In genomic region chr1:206698990-206699586, GRCh38 we compare ENCODE assay signal across 13 cellular contexts. TPM values are rescaled to one million over a fixed set of nuclear protein-coding genes. Genes with fewer than 3 reads are reported as not detected.
DNase-seq lines count a peak whose midpoint lies in the region; ATAC-seq and TF ChIP-seq lines count a peak whose summit lies in the region.
"Had no signal": no experiment of that assay in that cellular context is flagged by ENCODE, and none has a peak within 500 bp of the region (broad histone marks: within the 10 kb centered on the region; RNA-seq: fewer than 3 reads in every experiment).

No MANE protein-coding gene starts in this region.

- H3K9me3 ChIP-seq in heart right ventricle (no peaks in the 10 kb centered on the region), upper lobe of right lung (no peaks in the 10 kb centered on the region)
- H3K9me3 ChIP-seq: BE2C had no signal

- no peaks in the 10 kb centered on the region for H3K27me3 Mint-ChIP-seq in activated CD4-positive, alpha-beta memory T cell treated with anti-CD3 and anti-CD28 coated beads for 36 hours
- no peaks in the 10 kb centered on the region for H3K27me3 Mint-ChIP-seq in memory B cell
- H3K27me3 Mint-ChIP-seq: activated CD8-positive, alpha-beta memory T cell treated with anti-CD3 and anti-CD28 coated beads, Interleukin-2, amount 10 ng/mL, durations not matched to agents 7 days and 5 days had no signal

- H3K27ac Mint-ChIP-seq in activated CD4-positive, alpha-beta memory T cell treated with anti-CD3 and anti-CD28 coated beads for 36 hours = peak overlapping the region; percentile 30
- H3K27ac Mint-ChIP-seq in memory B cell = peak overlapping the region; percentile 54
- H3K27ac Mint-ChIP-seq: activated CD8-positive, alpha-beta memory T cell treated with anti-CD3 and anti-CD28 coated beads, Interleukin-2, amount 10 ng/mL, durations not matched to agents 7 days and 5 days had no signal

- CTCF ChIA-PET in activated CD4-positive, alpha-beta memory T cell treated with anti-CD3 and anti-CD28 coated beads for 36 hours (lab: Charles Lee) = interaction anchor here (3.5 kb wide), 1 partner anchor 27 kb away, joined by 14 read pairs; no protein-coding TSS in a partner anchor

- WGBS in heart right ventricle, 2 donors = 70 to 76% methylated on average over 7 of the region's 7 CpGs

- H3K36me3 ChIP-seq in heart right ventricle = peaks cover 0 to 21% (median 0%) of the 10 kb centered on the region in 9 donors
- H3K36me3 ChIP-seq in upper lobe of right lung = peaks cover 5% of the 10 kb centered on the region
- H3K36me3 ChIP-seq: BE2C had no signal

- peaks cover 14% of the 10 kb centered on the region for H3K36me3 Mint-ChIP-seq in activated CD4-positive, alpha-beta memory T cell treated with anti-CD3 and anti-CD28 coated beads for 36 hours
- H3K36me3 Mint-ChIP-seq in memory B cell = peaks cover 20% of the 10 kb centered on the region

- H3K4me1 ChIP-seq in heart right ventricle (peaks cover 33 to 100% (median 98%) of the 10 kb centered on the region in 9 donors), upper lobe of right lung (peaks cover 48% of the 10 kb centered on the region)

- no peaks in the 10 kb centered on the region for H3K9me3 Mint-ChIP-seq in activated CD4-positive, alpha-beta memory T cell treated with anti-CD3 and anti-CD28 coated beads for 36 hours
- H3K9me3 Mint-ChIP-seq in memory B cell = no peaks in the 10 kb centered on the region

- no peak for DNase-seq in heart right ventricle
- no peak for DNase-seq in cardiac septum (ENCODE audit: low spot score)
- no peak for DNase-seq in activated CD4-positive, alpha-beta memory T cell treated with anti-CD3 and anti-CD28 coated beads for 36 hours
- no peak for DNase-seq in memory B cell (ENCODE audit: low spot score in 2 of 2)
- peak; percentile 8 for DNase-seq in upper lobe of right lung
- no peak for DNase-seq in NCI-H2227 (lab: John Stamatoyannopoulos, UW; ENCODE audit: unreplicated experiment)
- no peak for DNase-seq in NCI-H2171 treated with DMSO at 0.1 percent for 48 hours (lab: John Stamatoyannopoulos, UW)
- DNase-seq: activated CD8-positive, alpha-beta memory T cell treated with anti-CD3 and anti-CD28 coated beads, Interleukin-2, amount 10 ng/mL, durations not matched to agents 7 days and 5 days; BE2C; foreskin melanocyte; PC-3; stimulated activated CD8-positive, alpha-beta memory T cell treated with anti-CD3 and anti-CD28 coated beads, Interleukin-4, amount 100 ng/mL, for 48 hours had no signal

- H3K27ac ChIP-seq in heart right ventricle = peak overlapping the region in 9 of 10 donors; percentile 23 to 98 (median 66)
- H3K27ac ChIP-seq in upper lobe of right lung = peak overlapping the region; percentile 6

- peaks cover 82% of the 10 kb centered on the region for H3K4me1 Mint-ChIP-seq in activated CD4-positive, alpha-beta memory T cell treated with anti-CD3 and anti-CD28 coated beads for 36 hours (ENCODE audit: low read depth)
- peaks cover 58% of the 10 kb centered on the region for H3K4me1 Mint-ChIP-seq in memory B cell

- H3K4me3 ChIP-seq in heart right ventricle = no peak overlapping the region
- H3K4me3 ChIP-seq in upper lobe of right lung = no peak overlapping the region

- no peak for ATAC-seq in heart right ventricle
- ATAC-seq in memory B cell (ENCODE audit: low read depth) = no peak
- peak; percentile 50 for ATAC-seq in upper lobe of right lung
- ATAC-seq in GM21825 (IDR thresholded peaks at IDR 0.05; ENCODE audit: unreplicated experiment) = no peak
- ATAC-seq: activated CD8-positive, alpha-beta memory T cell treated with anti-CD3 and anti-CD28 coated beads, Interleukin-2, amount 10 ng/mL, durations not matched to agents 7 days and 5 days; PC-3 had no signal

- intact Hi-C loops in heart right ventricle (cut with DNase I) = no loop called here
- intact Hi-C loops in cardiac septum (cut with DNase I) = no loop called here
- intact Hi-C loops in activated CD4-positive, alpha-beta memory T cell treated with anti-CD3 and anti-CD28 coated beads for 36 hours (cut with micrococcal nuclease) = no loop called here
- intact Hi-C loops in upper lobe of right lung (cut with DNase I) = no loop called here

- no peak overlapping the region for H3K4me3 Mint-ChIP-seq in activated CD4-positive, alpha-beta memory T cell treated with anti-CD3 and anti-CD28 coated beads for 36 hours
- no peak overlapping the region for H3K4me3 Mint-ChIP-seq in memory B cell
- H3K4me3 Mint-ChIP-seq: activated CD8-positive, alpha-beta memory T cell treated with anti-CD3 and anti-CD28 coated beads, Interleukin-2, amount 10 ng/mL, durations not matched to agents 7 days and 5 days had no signal

- no peaks in the 10 kb centered on the region for H3K27me3 ChIP-seq in heart right ventricle
- H3K27me3 ChIP-seq in upper lobe of right lung = no peaks in the 10 kb centered on the region
- H3K27me3 ChIP-seq: BE2C had no signal

- TF ChIP-seq CTCF in heart right ventricle (IDR thresholded peaks at IDR 0.05) (no peak), upper lobe of right lung (IDR thresholded peaks at IDR 0.05) (no peak)

- POLR2A ChIA-PET in activated CD4-positive, alpha-beta memory T cell treated with anti-CD3 and anti-CD28 coated beads for 36 hours (lab: Charles Lee) = no interaction called here

RNA-seq across cellular contexts. Expression of gene MAPKAPK2, which starts 14.4 kb away (rescaled TPM):
- total RNA-seq in heart right ventricle (100 to 1,000 TPM; 169 to 323 (median 224) TPM), cardiac septum (242 TPM), upper lobe of right lung (92.3 TPM)
- polyA plus RNA-seq in heart right ventricle = 100 to 1,000 TPM; 101 to 144 TPM
- total RNA-seq in activated CD4-positive, alpha-beta memory T cell treated with anti-CD3 and anti-CD28 coated beads for 36 hours = 10 to 100 TPM; 96.9 to 97.4 TPM
